ENCODE assay signal across 14 cellular contexts in genomic region chr17:8894189-8894611, GRCh38. TPM values are rescaled to one million over a fixed set of nuclear protein-coding genes. Genes with fewer than 3 reads are reported as not detected.
DNase-seq lines count a peak whose midpoint lies in the region; ATAC-seq and TF ChIP-seq lines count a peak whose summit lies in the region.
"Had no signal": no experiment of that assay in that cellular context is flagged by ENCODE, and none has a peak within 500 bp of the region (broad histone marks: within the 10 kb centered on the region; RNA-seq: fewer than 3 reads in every experiment).

No MANE protein-coding gene starts in this region.

- no peak overlapping the region for H2BK120ac ChIP-seq in trophoblast cell (ENCODE audit: insufficient read depth, low read length, poor library complexity)

- no peak overlapping the region for H2AFZ ChIP-seq in trophoblast cell (ENCODE audit: insufficient read depth, low read length, poor library complexity)

- no peak overlapping the region for H4K91ac ChIP-seq in trophoblast cell (ENCODE audit: low read depth, low read length)

- H3K4me1 Mint-ChIP-seq in activated CD8-positive, alpha-beta T cell treated with anti-CD3 and anti-CD28 coated beads for 36 hours (ENCODE audit: low read depth), result peaks cover 63% of the 10 kb centered on the region
- H3K4me1 Mint-ChIP-seq in activated CD8-positive, alpha-beta T cell treated with anti-CD3 and anti-CD28 coated beads, Interleukin-2, amount 10 ng/mL, durations not matched to agents 7 days and 5 days (ENCODE audit: low read depth), result peaks cover 65% of the 10 kb centered on the region
- H3K4me1 Mint-ChIP-seq in T-helper 17 cell, result peaks cover 45% of the 10 kb centered on the region
- peaks cover 48 to 69% of the 10 kb centered on the region in 2 donors for H3K4me1 Mint-ChIP-seq in stimulated activated naive B cell treated with anti-CD40 and anti-IgM and Interleukin-4, amounts not matched to agents 10 μg/mL and 1 μg/mL and 100 μg/mL, for 72 hours

- no peak overlapping the region for H2AK5ac ChIP-seq in trophoblast cell (ENCODE audit: low read length)

- ATAC-seq in activated CD8-positive, alpha-beta T cell treated with anti-CD3 and anti-CD28 coated beads for 36 hours, result no peak
- no peak for ATAC-seq in activated CD8-positive, alpha-beta T cell treated with anti-CD3 and anti-CD28 coated beads, Interleukin-2, amount 10 ng/mL, durations not matched to agents 7 days and 5 days
- ATAC-seq in T-helper 17 cell, result no peak
- ATAC-seq in stimulated activated naive B cell treated with anti-CD40 and anti-IgM and Interleukin-4, amounts not matched to agents 10 μg/mL and 1 μg/mL and 100 μg/mL, for 72 hours (replicated peaks), result no peak

- H4K8ac ChIP-seq in trophoblast cell (ENCODE audit: low read depth, low read length), result no peak overlapping the region

- no peak overlapping the region for H3K14ac ChIP-seq in trophoblast cell (ENCODE audit: low read length)

- H3K4me3 ChIP-seq in iPS-18c (ENCODE audit: insufficient read depth, low read depth, low read length) (peak overlapping the region; percentile 28), trophoblast cell (ENCODE audit: low read depth, low read length) (no peak overlapping the region)
- H3K4me3 ChIP-seq: skin epidermis, testis had no signal

- H3K27me3 Mint-ChIP-seq in activated CD8-positive, alpha-beta T cell treated with anti-CD3 and anti-CD28 coated beads for 36 hours, result no peaks in the 10 kb centered on the region
- no peaks in the 10 kb centered on the region for H3K27me3 Mint-ChIP-seq in activated CD8-positive, alpha-beta T cell treated with anti-CD3 and anti-CD28 coated beads, Interleukin-2, amount 10 ng/mL, durations not matched to agents 7 days and 5 days (ENCODE audit: low read depth)
- no peaks in the 10 kb centered on the region for H3K27me3 Mint-ChIP-seq in T-helper 17 cell
- no peaks in the 10 kb centered on the region for H3K27me3 Mint-ChIP-seq in stimulated activated naive B cell treated with anti-CD40 and anti-IgM and Interleukin-4, amounts not matched to agents 10 μg/mL and 1 μg/mL and 100 μg/mL, for 72 hours

- H3K4ac ChIP-seq in trophoblast cell (ENCODE audit: low read depth, low read length), result no peak overlapping the region

- peak overlapping the region; percentile 35 for H3K27ac Mint-ChIP-seq in activated CD8-positive, alpha-beta T cell treated with anti-CD3 and anti-CD28 coated beads for 36 hours
- H3K27ac Mint-ChIP-seq in activated CD8-positive, alpha-beta T cell treated with anti-CD3 and anti-CD28 coated beads, Interleukin-2, amount 10 ng/mL, durations not matched to agents 7 days and 5 days, result no peak overlapping the region
- H3K27ac Mint-ChIP-seq in T-helper 17 cell, result peak overlapping the region; percentile 98
- H3K27ac Mint-ChIP-seq in stimulated activated naive B cell treated with anti-CD40 and anti-IgM and Interleukin-4, amounts not matched to agents 10 μg/mL and 1 μg/mL and 100 μg/mL, for 72 hours, result peak overlapping the region; percentile 74

- H4K12ac ChIP-seq in trophoblast cell (ENCODE audit: low read depth, low read length), result no peak overlapping the region

- POLR2A ChIA-PET in activated CD8-positive, alpha-beta T cell treated with anti-CD3 and anti-CD28 coated beads for 36 hours (lab: Charles Lee), result interaction anchor here (1.0 to 1.4 kb wide), 4 partner anchors 8 to 67 kb away, joined by 3 to 5 read pairs (median 3); no protein-coding TSS in a partner anchor
- POLR2A ChIA-PET in activated CD8-positive, alpha-beta T cell treated with anti-CD3 and anti-CD28 coated beads, Interleukin-2, amount 10 ng/mL, durations not matched to agents 7 days and 5 days (lab: Charles Lee), result interaction anchor here (0.9 kb wide), 2 partner anchors 49 to 104 kb away, joined by 3 to 4 read pairs; no protein-coding TSS in a partner anchor

- H3K9ac ChIP-seq in trophoblast cell (ENCODE audit: low read length), result no peak overlapping the region

- no peak overlapping the region for H3K23ac ChIP-seq in trophoblast cell (ENCODE audit: low read length)

- H3K9me3 Mint-ChIP-seq in activated CD8-positive, alpha-beta T cell treated with anti-CD3 and anti-CD28 coated beads for 36 hours, result no peaks in the 10 kb centered on the region
- H3K9me3 Mint-ChIP-seq in activated CD8-positive, alpha-beta T cell treated with anti-CD3 and anti-CD28 coated beads, Interleukin-2, amount 10 ng/mL, durations not matched to agents 7 days and 5 days (ENCODE audit: insufficient read depth), result no peaks in the 10 kb centered on the region
- no peaks in the 10 kb centered on the region for H3K9me3 Mint-ChIP-seq in stimulated activated naive B cell treated with anti-CD40 and anti-IgM and Interleukin-4, amounts not matched to agents 10 μg/mL and 1 μg/mL and 100 μg/mL, for 72 hours

- DNase-seq in activated CD8-positive, alpha-beta T cell treated with anti-CD3 and anti-CD28 coated beads for 36 hours, result no peak
- no peak for DNase-seq in activated CD8-positive, alpha-beta T cell treated with anti-CD3 and anti-CD28 coated beads, Interleukin-2, amount 10 ng/mL, durations not matched to agents 7 days and 5 days
- DNase-seq in T-helper 17 cell, result no peak
- DNase-seq in stimulated activated naive B cell treated with anti-CD40 and anti-IgM and Interleukin-4, amounts not matched to agents 10 μg/mL and 1 μg/mL and 100 μg/mL, for 72 hours, result no peak
- DNase-seq in DMS53 (lab: John Stamatoyannopoulos, UW), result no peak
- no peak for DNase-seq in activated T-cell treated with anti-CD3 and anti-CD28 coated beads for 4 hours
- DNase-seq in trophoblast cell, result no peak
- DNase-seq: NCI-H187 treated with DMSO at 0.1 percent for 48 hours had no signal

- no peak overlapping the region for H2BK12ac ChIP-seq in trophoblast cell (ENCODE audit: low read length)

- H3K4me1 ChIP-seq in trophoblast cell (ENCODE audit: control insufficient read depth in 1 of 2, insufficient read depth in 2 of 2, low read length in 2 of 2), result no peaks in the 10 kb centered on the region
- H3K4me1 ChIP-seq: foreskin keratinocyte had no signal

- no CpG with 5 or more reads among the region's 16 CpGs for WGBS in trophoblast cell (ENCODE audit: extremely low coverage, insufficient coverage, insufficient read length)

- no peak overlapping the region for H2BK5ac ChIP-seq in trophoblast cell (ENCODE audit: low read depth, low read length, poor library complexity)

- no peaks in the 10 kb centered on the region for H3K79me1 ChIP-seq in trophoblast cell (ENCODE audit: low read length)

- intact Hi-C loops in activated CD8-positive, alpha-beta T cell treated with anti-CD3 and anti-CD28 coated beads for 36 hours (cut with micrococcal nuclease), result no loop called here

- no peak for TF ChIP-seq CTCF in activated CD8-positive, alpha-beta T cell treated with anti-CD3 and anti-CD28 coated beads for 36 hours (IDR thresholded peaks at IDR 0.05)

- H3K27me3 ChIP-seq in trophoblast cell (ENCODE audit: insufficient read depth, low read length), result no peaks in the 10 kb centered on the region
- H3K27me3 ChIP-seq: testis had no signal

- no peaks in the 10 kb centered on the region for H3K36me3 ChIP-seq in trophoblast cell (ENCODE audit: control insufficient read depth in 1 of 2, insufficient read depth in 2 of 2, low read length in 2 of 2)

- no peak overlapping the region for H3K18ac ChIP-seq in trophoblast cell (ENCODE audit: low read length)

- H3K4me2 ChIP-seq in trophoblast cell (ENCODE audit: low read length), result no peak overlapping the region

- CTCF ChIA-PET in activated CD8-positive, alpha-beta T cell treated with anti-CD3 and anti-CD28 coated beads for 36 hours (lab: Charles Lee), result interaction anchor here (0.8 to 3.4 kb wide), 31 partner anchors 15 to 263 kb away, joined by 3 to 27 read pairs (median 6); partner anchors contain the start of genes CCDC42, MFSD6L, MYH10 and PIK3R5
- CTCF ChIA-PET in activated CD8-positive, alpha-beta T cell treated with anti-CD3 and anti-CD28 coated beads, Interleukin-2, amount 10 ng/mL, durations not matched to agents 7 days and 5 days (lab: Charles Lee), result interaction anchor here (0.7 to 3.2 kb wide), 24 partner anchors 16 to 484 kb away, joined by 3 to 34 read pairs (median 4); partner anchors contain the start of gene PIK3R6

- peaks cover 57% of the 10 kb centered on the region for H3K36me3 Mint-ChIP-seq in activated CD8-positive, alpha-beta T cell treated with anti-CD3 and anti-CD28 coated beads for 36 hours (ENCODE audit: low read depth)
- H3K36me3 Mint-ChIP-seq in activated CD8-positive, alpha-beta T cell treated with anti-CD3 and anti-CD28 coated beads, Interleukin-2, amount 10 ng/mL, durations not matched to agents 7 days and 5 days (ENCODE audit: low read depth), result peaks cover 73% of the 10 kb centered on the region
- H3K36me3 Mint-ChIP-seq in T-helper 17 cell (ENCODE audit: low read depth), result peaks cover 9% of the 10 kb centered on the region
- H3K36me3 Mint-ChIP-seq in stimulated activated naive B cell treated with anti-CD40 and anti-IgM and Interleukin-4, amounts not matched to agents 10 μg/mL and 1 μg/mL and 100 μg/mL, for 72 hours, result peaks cover 50 to 80% of the 10 kb centered on the region in 2 donors

- H3K27ac ChIP-seq in trophoblast cell (ENCODE audit: low read depth, low read length), result no peak overlapping the region
- H3K27ac ChIP-seq: dorsolateral prefrontal cortex, foreskin keratinocyte, RWPE1, skin epidermis, testis had no signal

- H3K9me3 ChIP-seq in T-helper 17 cell (ENCODE audit: control insufficient read depth, low read length, poor library complexity, severe bottlenecking) (no peaks in the 10 kb centered on the region), iPS-18c (ENCODE audit: control insufficient read depth, insufficient read depth, low read length) (peaks cover 2% of the 10 kb centered on the region), trophoblast cell (ENCODE audit: insufficient read depth, low read depth, low read length) (no peaks in the 10 kb centered on the region)
- H3K9me3 ChIP-seq: testis had no signal

- no peaks in the 10 kb centered on the region for H3K79me2 ChIP-seq in trophoblast cell (ENCODE audit: control insufficient read depth, insufficient read depth, low read length, poor library complexity)

- H3K4me3 Mint-ChIP-seq in activated CD8-positive, alpha-beta T cell treated with anti-CD3 and anti-CD28 coated beads for 36 hours, result no peak overlapping the region
- no peak overlapping the region for H3K4me3 Mint-ChIP-seq in activated CD8-positive, alpha-beta T cell treated with anti-CD3 and anti-CD28 coated beads, Interleukin-2, amount 10 ng/mL, durations not matched to agents 7 days and 5 days
- H3K4me3 Mint-ChIP-seq in T-helper 17 cell, result no peak overlapping the region
- no peak overlapping the region for H3K4me3 Mint-ChIP-seq in stimulated activated naive B cell treated with anti-CD40 and anti-IgM and Interleukin-4, amounts not matched to agents 10 μg/mL and 1 μg/mL and 100 μg/mL, for 72 hours

RNA-seq across cellular contexts. Expression of gene PIK3R6, which starts 26.7 kb away (rescaled TPM):
- 1 to 10 TPM; 3.8 to 3.9 TPM for total RNA-seq in activated CD8-positive, alpha-beta T cell treated with anti-CD3 and anti-CD28 coated beads for 36 hours
- 10 to 100 TPM; 18.3 to 20.7 TPM for total RNA-seq in activated CD8-positive, alpha-beta T cell treated with anti-CD3 and anti-CD28 coated beads, Interleukin-2, amount 10 ng/mL, durations not matched to agents 7 days and 5 days
- total RNA-seq in T-helper 17 cell, result under 1 TPM; 0.67 to 0.83 TPM
- polyA plus RNA-seq in trophoblast cell (2013), result 0.01 TPM in 1 of 2 replicates, not detected in the other
- total RNA-seq: foreskin keratinocyte had no signal
- polyA plus RNA-seq: foreskin keratinocyte had no signal
